7 cellular contexts compared by ENCODE assay signal in genomic region chr4:139144161-139144859, GRCh38. TPM values are rescaled to one million over a fixed set of nuclear protein-coding genes. Genes with fewer than 3 reads are reported as not detected.
DNase-seq lines count a peak whose midpoint lies in the region; FAIRE-seq and TF ChIP-seq lines count a peak whose summit lies in the region.

No MANE protein-coding gene starts in this region.

- peaks cover 40% of the 10 kb centered on the region for H3K4me1 ChIP-seq in HUES48 (ENCODE audit: control insufficient read depth, insufficient read depth, low read length)
- peaks cover 5% of the 10 kb centered on the region for H3K4me1 ChIP-seq in astrocyte (ENCODE audit: insufficient read depth, low read length)
- H3K4me1 ChIP-seq in iPS-20b (ENCODE audit: insufficient read depth, low read length) = peaks cover 15% of the 10 kb centered on the region
- peaks cover 0 to 68% (median 34%) of the 10 kb centered on the region in 4 donors for H3K4me1 ChIP-seq in tibial artery

- H3K4me3 ChIP-seq in HUES48 (ENCODE audit: low read depth, low read length) = no peak overlapping the region
- H3K4me3 ChIP-seq in astrocyte (ENCODE audit: insufficient read depth, low read depth, low read length) = no peak overlapping the region
- no peak overlapping the region for H3K4me3 ChIP-seq in iPS-20b (ENCODE audit: low read length)
- H3K4me3 ChIP-seq in tibial artery = no peak overlapping the region

- H3K9ac ChIP-seq in HUES48 (ENCODE audit: low read depth, low read length) (no peak overlapping the region), astrocyte (ENCODE audit: low read length) (no peak overlapping the region), iPS-20b (ENCODE audit: low read depth, low read length) (no peak overlapping the region)

- peak; percentile 62 for DNase-seq in astrocyte (ENCODE audit: low read depth)
- peak; percentile 68 to 73 for DNase-seq in tibial artery
- DNase-seq in activated T-cell treated with anti-CD3 and anti-CD28 coated beads, Interleukin-2, amount 50 U/mL, for 24 hours = no peak
- no peak for DNase-seq in mesenteric fat pad (ENCODE audit: low spot score)
- DNase-seq in GM19238 (ENCODE audit: insufficient read length, low spot score) = no peak

- no peaks in the 10 kb centered on the region for H3K27me3 ChIP-seq in HUES48 (ENCODE audit: control insufficient read depth, insufficient read depth, low read length)
- no peaks in the 10 kb centered on the region for H3K27me3 ChIP-seq in astrocyte (ENCODE audit: insufficient read depth, low read length)
- no peaks in the 10 kb centered on the region for H3K27me3 ChIP-seq in iPS-20b (ENCODE audit: insufficient read depth, low read length)
- no peaks in the 10 kb centered on the region for H3K27me3 ChIP-seq in tibial artery

- no peaks in the 10 kb centered on the region for H3K9me3 ChIP-seq in HUES48 (ENCODE audit: control insufficient read depth, insufficient read depth, low read length)
- H3K9me3 ChIP-seq in astrocyte (ENCODE audit: insufficient read depth, low read depth, low read length) = no peaks in the 10 kb centered on the region
- H3K9me3 ChIP-seq in iPS-20b (ENCODE audit: insufficient read depth, low read depth, low read length) = peaks cover 4% of the 10 kb centered on the region; the same call in 1 of the 2 replicates
- H3K9me3 ChIP-seq in tibial artery = no peaks in the 10 kb centered on the region

- H3K27ac ChIP-seq in HUES48 (ENCODE audit: low read depth, low read length) (peak overlapping the region; percentile 46), astrocyte (ENCODE audit: low read depth, low read length) (no peak overlapping the region), iPS-20b (ENCODE audit: low read length) (peak overlapping the region; percentile 7), tibial artery (no peak overlapping the region)

- FAIRE-seq in astrocyte (lab: Jason Lieb, UNC) = no peak

- peak overlapping the region; percentile 32 for H3K4me2 ChIP-seq in astrocyte (ENCODE audit: low read length)

- H3K36me3 ChIP-seq in HUES48 (ENCODE audit: control insufficient read depth, insufficient read depth, low read length) (no peaks in the 10 kb centered on the region), astrocyte (ENCODE audit: insufficient read depth, low read length) (no peaks in the 10 kb centered on the region), iPS-20b (ENCODE audit: insufficient read depth, low read depth, low read length) (no peaks in the 10 kb centered on the region), tibial artery (no peaks in the 10 kb centered on the region)

- peaks cover 19% of the 10 kb centered on the region for H3K79me2 ChIP-seq in astrocyte (ENCODE audit: insufficient read depth, low read length)

- peaks cover 28% of the 10 kb centered on the region for H4K20me1 ChIP-seq in astrocyte (ENCODE audit: insufficient read depth, low read length)

- H3K4me3 Mint-ChIP-seq in astrocyte (ENCODE audit: unreplicated experiment) = no peak overlapping the region
- H3K4me3 Mint-ChIP-seq in activated T-cell treated with anti-CD3 and anti-CD28 coated beads, Interleukin-2, amount 50 U/mL, for 24 hours = no peak overlapping the region

- peaks cover 6% of the 10 kb centered on the region for H3K9me3 Mint-ChIP-seq in astrocyte (ENCODE audit: unreplicated experiment)
- peaks cover 13% of the 10 kb centered on the region for H3K9me3 Mint-ChIP-seq in activated T-cell treated with anti-CD3 and anti-CD28 coated beads, Interleukin-2, amount 50 U/mL, for 24 hours

- intact Hi-C loops in tibial artery (cut with DNase I; ENCODE audit: low total_unique reads) = no loop called here

- H2AFZ ChIP-seq in astrocyte (ENCODE audit: low read depth, low read length) = no peak overlapping the region

- peaks cover 1% of the 10 kb centered on the region for H3K36me3 Mint-ChIP-seq in astrocyte (ENCODE audit: low read depth, unreplicated experiment)
- peaks cover 3% of the 10 kb centered on the region for H3K36me3 Mint-ChIP-seq in activated T-cell treated with anti-CD3 and anti-CD28 coated beads, Interleukin-2, amount 50 U/mL, for 24 hours (ENCODE audit: low read depth)

- no peak overlapping the region for H3K27ac Mint-ChIP-seq in astrocyte (ENCODE audit: unreplicated experiment)
- H3K27ac Mint-ChIP-seq in activated T-cell treated with anti-CD3 and anti-CD28 coated beads, Interleukin-2, amount 50 U/mL, for 24 hours = no peak overlapping the region

- no peak for TF ChIP-seq CTCF in astrocyte (IDR thresholded peaks at IDR 0.05; ENCODE audit: insufficient read depth, low read depth, low read length)
- no peak for TF ChIP-seq CTCF in tibial artery (IDR thresholded peaks at IDR 0.05)

- no peaks in the 10 kb centered on the region for H3K27me3 Mint-ChIP-seq in astrocyte (ENCODE audit: low read depth, unreplicated experiment)
- no peaks in the 10 kb centered on the region for H3K27me3 Mint-ChIP-seq in activated T-cell treated with anti-CD3 and anti-CD28 coated beads, Interleukin-2, amount 50 U/mL, for 24 hours

- peaks cover 14% of the 10 kb centered on the region for H3K4me1 Mint-ChIP-seq in astrocyte (ENCODE audit: low read depth, unreplicated experiment)
- peaks cover 25% of the 10 kb centered on the region for H3K4me1 Mint-ChIP-seq in activated T-cell treated with anti-CD3 and anti-CD28 coated beads, Interleukin-2, amount 50 U/mL, for 24 hours (ENCODE audit: low read depth)

RNA-seq across cellular contexts. Expression of gene ELF2, which starts 32.7 kb away (rescaled TPM):
- total RNA-seq in astrocyte (23.6 and 25.1 TPM in 2 replicates), mesenteric fat pad (43.2 TPM)

Comparison
In these comparisons a context has a peak if more than half of its experiments do, and no peak if none do; other contexts are left out.
1. H3K27ac ChIP-seq: peak in HUES48 (single experiment) and iPS-20b (single experiment); none in astrocyte (single experiment) and tibial artery (0 of 2).
2. DNase-seq: peak in astrocyte (single experiment) and tibial artery (2 of 2); none in activated T-cell treated with anti-CD3 and anti-CD28 coated beads, Interleukin-2, amount 50 U/mL, for 24 hours (single experiment), mesenteric fat pad (single experiment) and GM19238 (single experiment).